In the genomic region with DNA sequence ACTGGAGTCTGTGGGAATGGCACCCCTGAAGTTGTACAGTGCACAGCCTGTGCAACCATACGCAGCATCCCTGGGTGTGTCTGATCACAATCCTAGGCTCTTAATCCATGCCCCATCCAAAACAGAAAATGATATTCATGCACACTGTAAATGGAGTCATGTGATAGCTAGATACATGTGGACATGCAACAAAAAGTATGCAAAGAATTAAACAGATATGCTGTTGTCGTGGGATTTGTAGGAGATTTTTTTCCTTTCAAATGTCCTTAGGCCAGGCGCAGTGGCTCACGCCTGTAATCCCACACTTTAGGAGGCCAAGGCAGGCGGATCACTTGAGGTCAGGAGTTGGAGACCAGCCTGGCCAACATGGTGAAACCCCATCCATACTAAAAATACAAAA, we compare ENCODE assay signal across 21 cellular contexts. TPM values are rescaled to one million over a fixed set of nuclear protein-coding genes. Genes with fewer than 3 reads are reported as not detected.
DNase-seq lines count a peak whose midpoint lies in the region; ATAC-seq and TF ChIP-seq lines count a peak whose summit lies in the region.
"Had no signal": no experiment of that assay in that cellular context is flagged by ENCODE, and none has a peak within 500 bp of the region (broad histone marks: within the 10 kb centered on the region; RNA-seq: fewer than 3 reads in every experiment).

No MANE protein-coding gene starts in this region.

- H3K27ac ChIP-seq in SJSA1 (peak overlapping the region; percentile 69; the same call in 1 of the 2 replicates), aorta (ENCODE audit: low read depth in 1 of 2, low read length in 2 of 2) (peak overlapping the region; percentile 32 to 68)
- H3K27ac ChIP-seq: KMS-11 had no signal

- H3K4me3 ChIP-seq in SJSA1 (no peak overlapping the region), aorta (ENCODE audit: low read length in 2 of 2) (no peak overlapping the region)

- WGBS in aorta, 2 donors: 64 to 69% methylated on average over 5 of the region's 5 CpGs

- H3K36me3 ChIP-seq in SJSA1 (no peaks in the 10 kb centered on the region), aorta (ENCODE audit: control insufficient read depth in 1 of 2, insufficient read depth in 2 of 2, low read length in 1 of 2) (no peaks in the 10 kb centered on the region)
- H3K36me3 ChIP-seq: BE2C had no signal

- H3K4me1 ChIP-seq in SJSA1 (replicated peaks) (peaks cover 65% of the 10 kb centered on the region), aorta (ENCODE audit: control insufficient read depth in 1 of 2, insufficient read depth in 2 of 2, low read length in 2 of 2) (peaks cover 0 to 7% of the 10 kb centered on the region in 2 donors)
- H3K4me1 ChIP-seq: Caco-2 had no signal

- no peak for TF ChIP-seq CTCF in osteocyte (IDR thresholded peaks at IDR 0.05)

- ATAC-seq in aorta (ENCODE audit: low FRiP score) (no peak), GM21576 (IDR thresholded peaks at IDR 0.05; ENCODE audit: unreplicated experiment) (no peak)
- ATAC-seq: HepG2 had no signal

- no peaks in the 10 kb centered on the region for H3K27me3 Mint-ChIP-seq in osteocyte (ENCODE audit: unreplicated experiment)

- no peaks in the 10 kb centered on the region for H3K9me3 ChIP-seq in SJSA1 (replicated peaks)
- no peaks in the 10 kb centered on the region for H3K9me3 ChIP-seq in aorta (ENCODE audit: control insufficient read depth, low read length)
- H3K9me3 ChIP-seq: BE2C, Caco-2 had no signal

- no peaks in the 10 kb centered on the region for H3K9me3 Mint-ChIP-seq in osteocyte (ENCODE audit: unreplicated experiment)
- H3K9me3 Mint-ChIP-seq: CD4-positive, CD25-positive, alpha-beta regulatory T cell had no signal

- peaks cover 36% of the 10 kb centered on the region for H3K4me1 Mint-ChIP-seq in osteocyte (ENCODE audit: unreplicated experiment)

- no peaks in the 10 kb centered on the region for H3K36me3 Mint-ChIP-seq in osteocyte (ENCODE audit: unreplicated experiment)
- H3K36me3 Mint-ChIP-seq: CD4-positive, CD25-positive, alpha-beta regulatory T cell had no signal

- H3K27ac Mint-ChIP-seq in osteocyte (ENCODE audit: unreplicated experiment): peak overlapping the region; percentile 41
- H3K27ac Mint-ChIP-seq: CD4-positive, CD25-positive, alpha-beta regulatory T cell had no signal

- no peak overlapping the region for H3K4me3 Mint-ChIP-seq in osteocyte (ENCODE audit: unreplicated experiment)
- H3K4me3 Mint-ChIP-seq: CD4-positive, CD25-positive, alpha-beta regulatory T cell had no signal

- H3K27me3 ChIP-seq in SJSA1 (replicated peaks) (no peaks in the 10 kb centered on the region), aorta (ENCODE audit: control insufficient read depth in 1 of 2, insufficient read depth in 2 of 2, low read length in 1 of 2) (no peaks in the 10 kb centered on the region)
- H3K27me3 ChIP-seq: BE2C had no signal

- intact Hi-C loops in aorta (cut with DNase I): no loop called here

- no peak for DNase-seq in SJSA1 (ENCODE audit: low read depth in 1 of 2, low spot score in 2 of 2)
- DNase-seq in fibroblast of gingiva (ENCODE audit: low read depth): peak; percentile 83
- no peak for DNase-seq in osteocyte (ENCODE audit: extremely low spot score, unreplicated experiment)
- DNase-seq in aorta: no peak
- DNase-seq in SW480 (ENCODE audit: low spot score): no peak
- DNase-seq in activated CD8-positive, alpha-beta memory T cell treated with anti-CD3 and anti-CD28 coated beads for 24 hours: no peak
- DNase-seq in ureter (ENCODE audit: low spot score): no peak
- DNase-seq: BE2C; Caco-2; CD4-positive, CD25-positive, alpha-beta regulatory T cell; GDM1; GOT3; MV-4-11; NCI-H187; NCI-H345; NCI-H524 treated with DMSO at 0.1 percent for 48 hours; SHP77 had no signal

RNA-seq across cellular contexts. Expression of a gene that starts 36.1 kb away (rescaled TPM):
- 9.8 and 14.0 TPM in 2 replicates for total RNA-seq in SJSA1 (2014; rRNA removed; shearing (Covaris generic))
- 5.6 and 6.4 TPM in 2 replicates for total RNA-seq in osteocyte
- total RNA-seq in aorta: 10 to 100 TPM; 51.9 to 68.8 TPM
- polyA plus RNA-seq in aorta: 10 to 100 TPM; 27.7 to 52.6 TPM
- total RNA-seq in ureter: 6.5 TPM
- total RNA-seq: Caco-2; CD4-positive, CD25-positive, alpha-beta regulatory T cell; HepG2; RPMI7951 had no signal
- polyA plus RNA-seq: CD4-positive, CD25-positive, alpha-beta regulatory T cell had no signal

RNA-seq across cellular contexts. Expression of a gene that starts 51.3 kb away (rescaled TPM):
- 2.4 and 5.4 TPM in 2 replicates for total RNA-seq in SJSA1 (2014; rRNA removed; shearing (Covaris generic))
- total RNA-seq in osteocyte: 0.83 and 0.94 TPM in 2 replicates
- total RNA-seq in aorta: 1 to 10 TPM; 3.5 to 9.1 TPM
- polyA plus RNA-seq in aorta: 1 to 10 TPM in 1 of 2 donors, under 1 TPM in 1; 0.13 to 2.3 TPM
- total RNA-seq in ureter: 67.9 TPM
- total RNA-seq: CD4-positive, CD25-positive, alpha-beta regulatory T cell had no signal
- polyA plus RNA-seq: HepG2 had no signal

RNA-seq across cellular contexts. Expression of a gene that starts 59.6 kb away (rescaled TPM):
- total RNA-seq in SJSA1 (2014; rRNA removed; shearing (Covaris generic)): 14.5 and 14.9 TPM in 2 replicates
- total RNA-seq in osteocyte (18.1 and 19.1 TPM in 2 replicates), aorta (10 to 100 TPM; 15.8 to 20.8 TPM), ureter (18.8 TPM)
- 10 to 100 TPM in 1 of 2 donors, 1 to 10 TPM in 1; 6.0 to 20.3 TPM for polyA plus RNA-seq in aorta
